ENCODE assay signal across 8 cellular contexts in the genomic region with DNA sequence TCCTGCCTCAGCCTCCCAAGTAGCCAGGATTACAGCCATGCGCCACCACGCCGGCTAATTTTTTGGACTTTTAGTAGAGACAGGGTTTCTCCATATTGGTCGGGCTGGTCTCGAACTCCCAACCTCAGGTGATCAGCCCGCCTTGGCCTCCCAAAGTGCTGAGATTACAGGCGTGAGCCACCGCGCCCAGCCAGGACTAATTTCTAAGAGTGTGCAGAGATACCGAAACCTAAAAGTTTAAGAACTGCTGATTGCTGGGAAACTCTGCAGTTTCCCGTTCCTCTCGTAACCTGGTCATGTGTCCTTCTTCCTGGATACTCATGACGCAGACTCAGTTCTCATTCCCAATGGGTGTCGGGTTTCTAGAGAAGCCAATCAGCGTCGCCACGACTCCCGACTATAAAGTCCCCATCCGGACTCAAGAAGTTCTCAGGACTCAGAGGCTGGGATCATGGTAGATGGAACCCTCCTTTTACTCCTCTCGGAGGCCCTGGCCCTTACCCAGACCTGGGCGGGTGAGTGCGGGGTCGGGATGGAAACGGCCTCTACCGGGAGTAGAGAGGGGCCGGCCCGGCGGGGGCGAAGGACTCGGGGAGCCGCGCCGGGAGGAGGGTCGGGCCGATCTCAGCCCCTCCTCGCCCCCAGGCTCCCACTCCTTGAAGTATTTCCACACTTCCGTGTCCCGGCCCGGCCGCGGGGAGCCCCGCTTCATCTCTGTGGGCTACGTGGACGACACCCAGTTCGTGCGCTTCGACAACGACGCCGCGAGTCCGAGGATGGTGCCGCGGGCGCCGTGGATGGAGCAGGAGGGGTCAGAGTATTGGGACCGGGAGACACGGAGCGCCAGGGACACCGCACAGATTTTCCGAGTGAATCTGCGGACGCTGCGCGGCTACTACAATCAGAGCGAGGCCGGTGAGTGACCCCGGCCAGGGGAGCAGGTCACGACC. TPM values are rescaled to one million over a fixed set of nuclear protein-coding genes. Genes with fewer than 3 reads are reported as not detected.
DNase-seq lines count a peak whose midpoint lies in the region; TF ChIP-seq lines count a peak whose summit lies in the region.

A gene (plus strand): TSS at position 429 of the 950 bp plus-strand sequence. CDS start 23 bp downstream, at position 452.

- no peak within 1 kb of the TSS for H2BK12ac ChIP-seq in trophoblast cell (ENCODE audit: low read length)

- H4K91ac ChIP-seq in trophoblast cell (ENCODE audit: low read depth, low read length), result peak within 1 kb of the TSS; percentile 11

- in situ Hi-C loops in transverse colon (cut with MboI; ENCODE audit: low pct_ligation_motif_present in 1 of 4, low pct_unique_long_range_greater_than_20kb in 1 of 4, low sequenced_read_pairs in 3 of 4), result no loop called here

- peak within 1 kb of the TSS; percentile 6 for H3K27ac ChIP-seq in trophoblast cell (ENCODE audit: low read depth, low read length)
- peak within 1 kb of the TSS; percentile 98 to 99 (median 98) for H3K27ac ChIP-seq in transverse colon

- H2BK5ac ChIP-seq in trophoblast cell (ENCODE audit: low read depth, low read length, poor library complexity), result peak within 1 kb of the TSS; percentile 0

- peak within 1 kb of the TSS; percentile 20 for H2AK5ac ChIP-seq in trophoblast cell (ENCODE audit: low read length)

- peak within 1 kb of the TSS; percentile 91 for H3K4me3 Mint-ChIP-seq in HFFc6

- H3K27me3 ChIP-seq in GM06990 (replicated peaks; ENCODE audit: control insufficient read depth, insufficient read depth, low read length) (no peaks in the 10 kb centered on the region), adipocyte (replicated peaks; ENCODE audit: control insufficient read depth, insufficient read depth, low read length) (no peaks in the 10 kb centered on the region), trophoblast cell (ENCODE audit: insufficient read depth, low read length) (no peaks in the 10 kb centered on the region), transverse colon (no peaks in the 10 kb centered on the region)

- peak within 1 kb of the TSS; percentile 95 for H3K27ac Mint-ChIP-seq in HFFc6

- WGBS in trophoblast cell (ENCODE audit: extremely low coverage, insufficient coverage, insufficient read length), result no CpG with 5 or more reads among the region's 69 CpGs
- 6 to 83% methylated on average over 3 to 54 of the region's 69 CpGs for WGBS in transverse colon (ENCODE audit: low coverage in 1 of 2), 2 donors

- peak within 1 kb of the TSS; percentile 13 for H3K14ac ChIP-seq in trophoblast cell (ENCODE audit: low read length)

- H3K4ac ChIP-seq in trophoblast cell (ENCODE audit: low read depth, low read length), result no peak within 1 kb of the TSS

- TF ChIP-seq POLR2A in transverse colon (IDR thresholded peaks at IDR 0.05), result peak; percentile 100

- no peak within 1 kb of the TSS for H2BK120ac ChIP-seq in trophoblast cell (ENCODE audit: insufficient read depth, low read length, poor library complexity)

- peaks cover 3% of the 10 kb centered on the region for H3K27me3 Mint-ChIP-seq in HFFc6 (ENCODE audit: insufficient read depth)

- peak within 1 kb of the TSS; percentile 95 for H3K4me2 ChIP-seq in trophoblast cell (ENCODE audit: low read length)

- no peak for TF ChIP-seq CTCF in GM06990 (IDR thresholded peaks at IDR 0.05; ENCODE audit: insufficient read depth, low read length, poor library complexity, severe bottlenecking)
- no peak for TF ChIP-seq CTCF in HFFc6 (IDR thresholded peaks at IDR 0.05)
- TF ChIP-seq CTCF in transverse colon (IDR thresholded peaks at IDR 0.05), result no peak

- H3K9ac ChIP-seq in adipocyte (ENCODE audit: low read length) (peak within 1 kb of the TSS; percentile 96), trophoblast cell (ENCODE audit: low read length) (peak within 1 kb of the TSS; percentile 69)

- H3K79me2 ChIP-seq in trophoblast cell (ENCODE audit: control insufficient read depth, insufficient read depth, low read length, poor library complexity), result peaks cover 3% of the 10 kb centered on the region

- H3K23ac ChIP-seq in trophoblast cell (ENCODE audit: low read length), result no peak within 1 kb of the TSS

- H4K8ac ChIP-seq in trophoblast cell (ENCODE audit: low read depth, low read length), result peak within 1 kb of the TSS; percentile 81

- H3K4me3 ChIP-seq in GM06990 (replicated peaks; ENCODE audit: low read depth, low read length), result peak within 1 kb of the TSS; percentile 98
- H3K4me3 ChIP-seq in adipocyte (ENCODE audit: low read length), result peak within 1 kb of the TSS; percentile 96
- peak within 1 kb of the TSS; percentile 85 for H3K4me3 ChIP-seq in trophoblast cell (ENCODE audit: low read depth, low read length)
- H3K4me3 ChIP-seq in transverse colon, result peak within 1 kb of the TSS; percentile 76 to 91 (median 90)

- H3K4me1 ChIP-seq in adipocyte (ENCODE audit: control insufficient read depth, insufficient read depth, low read length) (peaks cover 18% of the 10 kb centered on the region), trophoblast cell (ENCODE audit: control insufficient read depth in 1 of 2, insufficient read depth in 2 of 2, low read length in 2 of 2) (peaks cover 4 to 5% of the 10 kb centered on the region in 2 experiments), transverse colon (peaks cover 18 to 36% (median 23%) of the 10 kb centered on the region in 4 donors)

- H3K4me1 Mint-ChIP-seq in HFFc6 (ENCODE audit: low read depth), result peaks cover 18% of the 10 kb centered on the region

- peak within 1 kb of the TSS; percentile 56 for H3K18ac ChIP-seq in trophoblast cell (ENCODE audit: low read length)

- no peaks in the 10 kb centered on the region for H3K9me3 ChIP-seq in adipocyte (ENCODE audit: control insufficient read depth, low read length)
- H3K9me3 ChIP-seq in trophoblast cell (ENCODE audit: insufficient read depth, low read depth, low read length), result no peaks in the 10 kb centered on the region
- no peaks in the 10 kb centered on the region for H3K9me3 ChIP-seq in transverse colon

- peak within 1 kb of the TSS; percentile 88 for H2AFZ ChIP-seq in trophoblast cell (ENCODE audit: insufficient read depth, low read length, poor library complexity)

- peak within 1 kb of the TSS; percentile 0 for H4K12ac ChIP-seq in trophoblast cell (ENCODE audit: low read depth, low read length)

- H3K9me3 Mint-ChIP-seq in HFFc6, result no peaks in the 10 kb centered on the region

- peak; percentile 77 for TF ChIP-seq EP300 in transverse colon (IDR thresholded peaks at IDR 0.05; ENCODE audit: low read depth)

- H3K36me3 ChIP-seq in GM06990 (ENCODE audit: control insufficient read depth, insufficient read depth, low read length) (peaks cover 25% of the 10 kb centered on the region), adipocyte (ENCODE audit: control insufficient read depth, insufficient read depth, low read length, severe bottlenecking) (peaks cover 35% of the 10 kb centered on the region), trophoblast cell (ENCODE audit: control insufficient read depth in 1 of 2, insufficient read depth in 2 of 2, low read length in 2 of 2) (peaks cover 21 to 25% of the 10 kb centered on the region in 2 experiments), transverse colon (peaks cover 0 to 30% (median 13%) of the 10 kb centered on the region in 4 donors)

- H3K36me3 Mint-ChIP-seq in HFFc6 (ENCODE audit: low read depth), result peaks cover 25% of the 10 kb centered on the region

- peak; percentile 85 for DNase-seq in GM06990 (ENCODE audit: extremely low read depth, insufficient read length)
- peak; percentile 99 for DNase-seq in HFFc6
- DNase-seq in NCI-H1048 (lab: John Stamatoyannopoulos, UW), result peak; percentile 95
- peak; percentile 96 for DNase-seq in SW480 (ENCODE audit: low spot score)
- DNase-seq in adipocyte (ENCODE audit: low read depth), result peak; percentile 100
- DNase-seq in cardiac septum (ENCODE audit: low spot score), result peak; percentile 93
- peak; percentile 99 to 100 for DNase-seq in trophoblast cell
- peak; percentile 94 for DNase-seq in transverse colon

- peaks cover 4% of the 10 kb centered on the region for H3K79me1 ChIP-seq in trophoblast cell (ENCODE audit: low read length)

- intact Hi-C loops in cardiac septum (cut with DNase I), result loop anchor here (2.0 kb wide), 2 partner anchors 27 to 51 kb away; no protein-coding TSS in a partner anchor
- intact Hi-C loops in transverse colon (cut with DNase I; ENCODE audit: low total_unique reads), result no loop called here

RNA-seq across cellular contexts. Expression of the gene that starts here (rescaled TPM):
- 100 to 1,000 TPM; 122 to 131 (median 126) TPM for total RNA-seq in HFFc6 (2021; fragmentation: NEBNext Ultra II Directional; extraction: Animal tissue kit (Norgen Biotek cat#: 25700))
- total RNA-seq in cardiac septum (126 TPM), transverse colon (100 to 1,000 TPM; 248 to 610 (median 493) TPM)
- 35.3 and 35.6 TPM in 2 replicates for polyA plus RNA-seq in trophoblast cell (2013)

Comparison
In these comparisons a context has a peak if more than half of its experiments do, and no peak if none do; other contexts are left out.
1. Peak in every context shown above with its lines: DNase-seq, H3K4me3 ChIP-seq and H3K27ac ChIP-seq.